ENCODE assay signal across 8 cellular contexts in the genomic region with DNA sequence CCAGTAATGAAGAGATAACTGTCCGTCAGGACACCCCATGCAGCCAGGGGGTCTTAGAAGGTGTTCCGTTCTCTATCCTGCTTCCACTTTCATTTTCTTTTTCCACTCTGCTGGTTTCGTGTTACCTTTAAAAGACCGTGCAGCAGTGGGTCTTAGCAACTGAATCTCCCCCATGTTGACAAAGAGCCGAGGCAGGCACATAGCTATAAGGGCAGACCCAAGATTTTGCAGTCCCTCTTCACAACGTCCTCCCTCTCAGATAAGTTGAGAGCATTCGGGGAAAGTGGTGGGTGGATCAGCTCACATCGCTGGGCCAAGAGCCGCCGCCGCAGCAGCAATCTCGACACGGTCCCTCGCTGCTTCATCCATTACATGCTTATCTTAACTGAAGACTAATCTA.
DNase-seq lines count a peak whose midpoint lies in the region; ATAC-seq and TF ChIP-seq lines count a peak whose summit lies in the region.
"Had no signal": no experiment of that assay in that cellular context is flagged by ENCODE, and none has a peak within 500 bp of the region (broad histone marks: within the 10 kb centered on the region; RNA-seq: fewer than 3 reads in every experiment).

No MANE protein-coding gene starts in this region.

- intact Hi-C loops in left ventricle myocardium superior (cut with micrococcal nuclease): no loop called here

- peak overlapping the region; percentile 6; the same call in 1 of the 2 replicates for H3K27ac Mint-ChIP-seq in WTC11

- TF ChIP-seq CTCF in WTC11 (IDR thresholded peaks at IDR 0.05) (no peak), retinal pigment epithelial cell (conservative IDR thresholded peaks at IDR 0.05; ENCODE audit: low read depth, low read length) (no peak)

- H3K27me3 Mint-ChIP-seq in WTC11 (ENCODE audit: low read depth): peaks cover 44% of the 10 kb centered on the region

- peaks cover 49% of the 10 kb centered on the region for H3K4me1 Mint-ChIP-seq in WTC11

- DNase-seq in WTC11 (ENCODE audit: low spot score): peak; percentile 14
- DNase-seq in left ventricle myocardium superior: peak; percentile 40
- no peak for DNase-seq in retinal pigment epithelial cell (ENCODE audit: low read depth)
- no peak for DNase-seq in GOT3 (lab: John Stamatoyannopoulos, UW)
- no peak for DNase-seq in COLO829 (ENCODE audit: low spot score)

- H3K4me3 Mint-ChIP-seq in WTC11: peak overlapping the region; percentile 48

- peak overlapping the region; percentile 34 for H3K4me3 ChIP-seq in retinal pigment epithelial cell (ENCODE audit: low read length)
- H3K4me3 ChIP-seq: PC-9 had no signal

- ATAC-seq in HG03342 (IDR thresholded peaks at IDR 0.05; ENCODE audit: unreplicated experiment) (peak; percentile 81), WTC11 (peak; percentile 33), left ventricle myocardium superior (peak; percentile 75), GM19467 (IDR thresholded peaks at IDR 0.05; ENCODE audit: unreplicated experiment) (no peak)

- CTCF ChIA-PET in WTC11 (lab: Charles Lee): no interaction called here

- POLR2A ChIA-PET in WTC11 (lab: Charles Lee): no interaction called here

- peaks cover 6% of the 10 kb centered on the region; the same call in 1 of the 2 replicates for H3K36me3 Mint-ChIP-seq in WTC11

- peaks cover 14% of the 10 kb centered on the region for H3K9me3 Mint-ChIP-seq in WTC11

TF ChIP-seq in WTC11, 78 proteins besides CTCF, POLR2A, EP300 and RAD21:
- TF ChIP-seq ZNF423 (CRISPR knock-in tag; IDR thresholded peaks at IDR 0.05) (no peak), ZMAT4 (CRISPR knock-in tag; IDR thresholded peaks at IDR 0.05) (no peak), ZNF671 (CRISPR knock-in tag; IDR thresholded peaks at IDR 0.05) (no peak), NR3C1 (CRISPR knock-in tag; conservative IDR thresholded peaks at IDR 0.05; ENCODE audit: low read depth) (no peak), ATF2 (CRISPR knock-in tag; IDR thresholded peaks at IDR 0.05; ENCODE audit: borderline replicate concordance, low read depth) (no peak)
- TF ChIP-seq, protein P1, sequence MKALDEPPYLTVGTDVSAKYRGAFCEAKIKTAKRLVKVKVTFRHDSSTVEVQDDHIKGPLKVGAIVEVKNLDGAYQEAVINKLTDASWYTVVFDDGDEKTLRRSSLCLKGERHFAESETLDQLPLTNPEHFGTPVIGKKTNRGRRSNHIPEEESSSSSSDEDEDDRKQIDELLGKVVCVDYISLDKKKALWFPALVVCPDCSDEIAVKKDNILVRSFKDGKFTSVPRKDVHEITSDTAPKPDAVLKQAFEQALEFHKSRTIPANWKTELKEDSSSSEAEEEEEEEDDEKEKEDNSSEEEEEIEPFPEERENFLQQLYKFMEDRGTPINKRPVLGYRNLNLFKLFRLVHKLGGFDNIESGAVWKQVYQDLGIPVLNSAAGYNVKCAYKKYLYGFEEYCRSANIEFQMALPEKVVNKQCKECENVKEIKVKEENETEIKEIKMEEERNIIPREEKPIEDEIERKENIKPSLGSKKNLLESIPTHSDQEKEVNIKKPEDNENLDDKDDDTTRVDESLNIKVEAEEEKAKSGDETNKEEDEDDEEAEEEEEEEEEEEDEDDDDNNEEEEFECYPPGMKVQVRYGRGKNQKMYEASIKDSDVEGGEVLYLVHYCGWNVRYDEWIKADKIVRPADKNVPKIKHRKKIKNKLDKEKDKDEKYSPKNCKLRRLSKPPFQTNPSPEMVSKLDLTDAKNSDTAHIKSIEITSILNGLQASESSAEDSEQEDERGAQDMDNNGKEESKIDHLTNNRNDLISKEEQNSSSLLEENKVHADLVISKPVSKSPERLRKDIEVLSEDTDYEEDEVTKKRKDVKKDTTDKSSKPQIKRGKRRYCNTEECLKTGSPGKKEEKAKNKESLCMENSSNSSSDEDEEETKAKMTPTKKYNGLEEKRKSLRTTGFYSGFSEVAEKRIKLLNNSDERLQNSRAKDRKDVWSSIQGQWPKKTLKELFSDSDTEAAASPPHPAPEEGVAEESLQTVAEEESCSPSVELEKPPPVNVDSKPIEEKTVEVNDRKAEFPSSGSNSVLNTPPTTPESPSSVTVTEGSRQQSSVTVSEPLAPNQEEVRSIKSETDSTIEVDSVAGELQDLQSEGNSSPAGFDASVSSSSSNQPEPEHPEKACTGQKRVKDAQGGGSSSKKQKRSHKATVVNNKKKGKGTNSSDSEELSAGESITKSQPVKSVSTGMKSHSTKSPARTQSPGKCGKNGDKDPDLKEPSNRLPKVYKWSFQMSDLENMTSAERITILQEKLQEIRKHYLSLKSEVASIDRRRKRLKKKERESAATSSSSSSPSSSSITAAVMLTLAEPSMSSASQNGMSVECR (CRISPR knock-in tag; IDR thresholded peaks at IDR 0.05; ENCODE audit: borderline replicate concordance): no peak
- TF ChIP-seq, protein P2, sequence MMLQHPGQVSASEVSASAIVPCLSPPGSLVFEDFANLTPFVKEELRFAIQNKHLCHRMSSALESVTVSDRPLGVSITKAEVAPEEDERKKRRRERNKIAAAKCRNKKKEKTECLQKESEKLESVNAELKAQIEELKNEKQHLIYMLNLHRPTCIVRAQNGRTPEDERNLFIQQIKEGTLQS (CRISPR knock-in tag; conservative IDR thresholded peaks at IDR 0.05): no peak

Comparison
In these comparisons a context has a peak if more than half of its experiments do, and no peak if none do; other contexts are left out.
1. DNase-seq: peak in WTC11 (single experiment) and left ventricle myocardium superior (single experiment); none in retinal pigment epithelial cell (single experiment), GOT3 (single experiment) and COLO829 (single experiment).